ENCODE assay signal across 24 cellular contexts in the genomic region with DNA sequence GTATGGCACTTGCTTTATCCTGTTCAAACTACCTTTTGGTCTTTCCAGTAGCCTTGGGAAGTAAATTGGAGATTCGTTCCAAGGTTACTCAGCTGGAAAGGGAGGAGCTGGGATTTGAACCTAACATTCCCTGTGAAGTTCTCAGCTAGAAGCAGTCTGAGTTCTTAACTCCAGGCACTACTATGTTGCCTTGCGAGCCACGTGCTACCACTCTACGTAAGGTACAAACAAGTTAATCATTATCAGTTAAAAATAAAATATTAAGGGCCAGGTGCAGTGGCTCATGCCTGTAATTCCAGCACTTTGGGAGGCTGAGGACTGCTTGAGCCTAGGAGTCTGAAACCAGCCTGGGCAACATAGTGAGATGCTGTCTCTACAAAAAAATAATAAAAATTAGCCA. TPM values are rescaled to one million over a fixed set of nuclear protein-coding genes. Genes with fewer than 3 reads are reported as not detected.
"Had no signal": no experiment of that assay in that cellular context is flagged by ENCODE, and none has a peak within 500 bp of the region (broad histone marks: within the 10 kb centered on the region; RNA-seq: fewer than 3 reads in every experiment).

No MANE protein-coding gene starts in this region.

- H3K27ac ChIP-seq: KMS-11, RWPE1 had no signal

- DNase-seq: Kasumi-1, MM.1S, NCI-H1092 treated with DMSO at 0.1 percent for 48 hours, NCI-H1436, NCI-H187, NCI-H2029, NCI-H2081 treated with DMSO at 0.1 percent for 48 hours, NCI-H2171, NCI-H226, NCI-H446, NCI-H510A, NCI-H524 treated with DMSO at 0.1 percent for 48 hours, NCI-H69, NCI-H774, PC-3, SHP77 had no signal

- H3K4me1 Mint-ChIP-seq: IgD-negative memory B cell had no signal

- H3K9ac ChIP-seq: KMS-11 had no signal

- H3K4me2 ChIP-seq: KMS-11 had no signal

- H3K4me3 ChIP-seq: K562 had no signal

- H3K27ac Mint-ChIP-seq: IgD-negative memory B cell had no signal

- ATAC-seq: HepG2, K562, Panc1, PC-3, SK-N-SH treated with all-trans-retinoic acid at 6 μM for 48 hours had no signal

- H3K9me3 Mint-ChIP-seq: IgD-negative memory B cell had no signal

- H3K4me3 Mint-ChIP-seq: IgD-negative memory B cell had no signal

- H3K36me3 Mint-ChIP-seq: IgD-negative memory B cell had no signal

RNA-seq across cellular contexts. Expression of gene CDCP1, which starts 30.7 kb away (rescaled TPM):
- total RNA-seq: OCI-LY7 had no signal
- polyA plus RNA-seq: IgD-negative memory B cell had no signal

RNA-seq across cellular contexts. Expression of gene TMEM158, which starts 49.2 kb away (rescaled TPM):
- total RNA-seq: OCI-LY7 had no signal
- polyA plus RNA-seq: HepG2, IgD-negative memory B cell had no signal
